9 cellular contexts compared by ENCODE assay signal in the genomic region with DNA sequence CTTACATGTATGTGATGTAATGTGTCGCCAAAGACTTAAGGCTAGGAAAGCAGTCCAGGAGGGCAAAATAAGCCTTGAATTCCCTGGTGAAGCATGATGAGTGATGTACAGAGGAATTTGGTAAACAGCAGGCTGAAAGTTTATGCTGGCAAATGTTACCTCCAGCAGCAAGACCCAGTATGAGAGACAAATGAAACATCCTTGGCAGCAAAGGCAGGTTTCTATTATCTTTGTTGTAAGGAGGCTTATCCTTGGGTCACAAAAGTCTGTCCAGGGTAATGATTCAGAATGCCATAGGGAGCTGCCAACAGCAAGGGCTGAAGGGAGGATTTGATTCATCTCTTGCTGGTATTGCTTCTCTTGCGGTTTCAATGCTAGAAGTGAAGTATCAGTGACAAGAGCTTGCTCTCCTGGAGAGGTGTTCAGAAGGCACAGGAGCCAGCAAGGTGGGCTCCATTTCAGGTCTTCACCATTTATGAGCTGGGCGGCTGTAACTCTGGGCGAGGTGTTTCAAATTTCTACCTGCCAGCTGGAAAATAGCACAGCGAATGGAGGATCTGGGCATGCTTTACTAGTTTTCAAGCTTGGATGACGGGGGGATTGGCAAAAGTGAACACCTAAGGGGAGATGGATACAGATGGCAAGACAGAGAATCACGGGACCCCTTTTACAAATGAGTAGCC.
DNase-seq lines count a peak whose midpoint lies in the region; ATAC-seq and TF ChIP-seq lines count a peak whose summit lies in the region.
"Had no signal": no experiment of that assay in that cellular context is flagged by ENCODE, and none has a peak within 500 bp of the region (broad histone marks: within the 10 kb centered on the region; RNA-seq: fewer than 3 reads in every experiment).

No MANE protein-coding gene starts in this region.

- H3K27me3 ChIP-seq in breast epithelium (no peaks in the 10 kb centered on the region), thoracic aorta (replicated peaks; ENCODE audit: insufficient read depth) (no peaks in the 10 kb centered on the region)

- H3K27me3 Mint-ChIP-seq in MCF 10A (ENCODE audit: insufficient read depth, unreplicated experiment) = peaks cover 7% of the 10 kb centered on the region

- intact Hi-C loops in MCF 10A (cut with micrococcal nuclease) (loop anchor here (2.0 to 5.0 kb wide), 2 partner anchors 356 to 843 kb away; no protein-coding TSS in a partner anchor), breast epithelium (cut with DNase I; ENCODE audit: low total_unique reads) (no loop called here)

- H3K4me1 ChIP-seq in breast epithelium (no peaks in the 10 kb centered on the region), thoracic aorta (ENCODE audit: control insufficient read depth in 1 of 2, low read depth in 2 of 2) (peaks cover 0 to 12% of the 10 kb centered on the region in 2 donors)

- H3K9me3 Mint-ChIP-seq in MCF 10A (ENCODE audit: unreplicated experiment) = no peaks in the 10 kb centered on the region
- H3K9me3 Mint-ChIP-seq: naive thymus-derived CD4-positive, alpha-beta T cell had no signal

- H3K9me3 ChIP-seq in breast epithelium (no peaks in the 10 kb centered on the region), thoracic aorta (no peaks in the 10 kb centered on the region)

- peak; percentile 75 for DNase-seq in MCF 10A (ENCODE audit: unreplicated experiment)
- DNase-seq in breast epithelium (ENCODE audit: low spot score in 2 of 2) = no peak
- DNase-seq in RPMI7951 (ENCODE audit: low read depth) = peak; percentile 42
- DNase-seq in foreskin fibroblast = peak; percentile 71 to 79
- no peak for DNase-seq in thoracic aorta (ENCODE audit: low spot score)
- DNase-seq in HuH-7.5 (ENCODE audit: low spot score) = no peak

- H3K4me3 ChIP-seq in breast epithelium = no peak overlapping the region
- no peak overlapping the region for H3K4me3 ChIP-seq in foreskin fibroblast (ENCODE audit: low read depth in 1 of 2, low read length in 2 of 2)
- peak overlapping the region; percentile 51 for H3K4me3 ChIP-seq in thoracic aorta

- H3K36me3 ChIP-seq in breast epithelium (no peaks in the 10 kb centered on the region), thoracic aorta (no peaks in the 10 kb centered on the region)

- TF ChIP-seq CTCF in MCF 10A (IDR thresholded peaks at IDR 0.05; ENCODE audit: unreplicated experiment) (no peak), breast epithelium (IDR thresholded peaks at IDR 0.05) (no peak), foreskin fibroblast (IDR thresholded peaks at IDR 0.05; ENCODE audit: low read depth, low read length) (no peak), thoracic aorta (IDR thresholded peaks at IDR 0.05) (no peak)

- no peak for TF ChIP-seq POLR2A in breast epithelium (IDR thresholded peaks at IDR 0.05)

- H3K36me3 Mint-ChIP-seq in MCF 10A (ENCODE audit: insufficient read depth, unreplicated experiment) = no peaks in the 10 kb centered on the region
- H3K36me3 Mint-ChIP-seq: naive thymus-derived CD4-positive, alpha-beta T cell had no signal

- BruUV-seq in MCF 10A (replicated peaks; lab: Mats Ljungman, UMichigan) = no TSS peak

- peaks cover 48% of the 10 kb centered on the region for H3K4me1 Mint-ChIP-seq in MCF 10A (ENCODE audit: insufficient read depth, unreplicated experiment)

- H3K27ac Mint-ChIP-seq in MCF 10A (ENCODE audit: low read depth, unreplicated experiment) = peak overlapping the region; percentile 62
- H3K27ac Mint-ChIP-seq: naive thymus-derived CD4-positive, alpha-beta T cell had no signal

- H3K27ac ChIP-seq in breast epithelium (no peak overlapping the region), thoracic aorta (no peak overlapping the region)

- ATAC-seq in thoracic aorta (ENCODE audit: insufficient number of reproducible peaks, low FRiP score, low read depth) (no peak), GM19467 (IDR thresholded peaks at IDR 0.05; ENCODE audit: unreplicated experiment) (no peak), HG03108 (IDR thresholded peaks at IDR 0.05; ENCODE audit: unreplicated experiment) (no peak)

- POLR2A ChIA-PET in MCF 10A (lab: Yijun Ruan, JAX) = interaction anchor here (0.6 to 5.3 kb wide), 20 partner anchors 10 to 585 kb away, joined by 3 to 80 read pairs (median 3); a partner anchor contains a TSS

- CTCF ChIA-PET in MCF 10A (lab: Yijun Ruan, JAX) = interaction anchor here (0.5 to 23.9 kb wide), 153 partner anchors 9 to 880 kb away, joined by 3 to 924 read pairs (median 5); no protein-coding TSS in a partner anchor

- no peak overlapping the region for H3K4me3 Mint-ChIP-seq in MCF 10A (ENCODE audit: unreplicated experiment)

Comparison
In these comparisons a context has a peak if more than half of its experiments do, and no peak if none do; other contexts are left out.
1. DNase-seq: peak in MCF 10A (single experiment), RPMI7951 (single experiment) and foreskin fibroblast (2 of 2); none in breast epithelium (0 of 2), thoracic aorta (single experiment) and HuH-7.5 (single experiment).